Comparison of ENCODE assay signal across 8 cellular contexts in the genomic region with DNA sequence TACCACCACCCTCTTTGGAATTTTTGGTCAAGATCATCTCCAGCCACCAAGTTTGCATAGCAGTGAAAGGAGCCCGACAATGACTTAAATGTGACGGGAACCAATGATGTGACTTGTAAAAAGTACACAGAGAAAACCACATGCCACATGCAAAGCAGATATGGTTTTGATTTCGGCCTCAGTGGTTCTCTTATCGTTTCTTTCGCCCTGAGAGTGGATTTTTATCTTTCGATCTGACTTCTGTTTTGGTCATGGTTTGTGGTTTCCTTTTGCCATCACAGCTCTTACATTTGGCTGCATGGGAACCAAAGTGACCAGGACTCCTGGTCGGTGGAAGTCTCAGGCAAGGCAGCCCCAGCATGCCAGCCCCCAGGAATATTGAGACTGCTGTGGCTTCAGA. TPM values are rescaled to one million over a fixed set of nuclear protein-coding genes. Genes with fewer than 3 reads are reported as not detected.
DNase-seq lines count a peak whose midpoint lies in the region; ATAC-seq lines count a peak whose summit lies in the region.

No MANE protein-coding gene starts in this region.

- H3K4me1 Mint-ChIP-seq in activated CD8-positive, alpha-beta memory T cell treated with anti-CD3 and anti-CD28 coated beads, Interleukin-2, amount 10 ng/mL, durations not matched to agents 7 days and 5 days: peaks cover 22% of the 10 kb centered on the region
- H3K4me1 Mint-ChIP-seq in T-helper 17 cell: peaks cover 18% of the 10 kb centered on the region

- CTCF ChIA-PET in activated CD8-positive, alpha-beta memory T cell treated with anti-CD3 and anti-CD28 coated beads, Interleukin-2, amount 10 ng/mL, durations not matched to agents 7 days and 5 days (lab: Charles Lee): no interaction called here

- ATAC-seq in activated CD8-positive, alpha-beta memory T cell treated with anti-CD3 and anti-CD28 coated beads, Interleukin-2, amount 10 ng/mL, durations not matched to agents 7 days and 5 days: peak; percentile 36
- peak; percentile 90 for ATAC-seq in HG02970 (IDR thresholded peaks at IDR 0.05; ENCODE audit: low FRiP score, unreplicated experiment)
- peak; percentile 52 for ATAC-seq in T-helper 17 cell

- H3K27ac Mint-ChIP-seq in activated CD8-positive, alpha-beta memory T cell treated with anti-CD3 and anti-CD28 coated beads, Interleukin-2, amount 10 ng/mL, durations not matched to agents 7 days and 5 days: no peak overlapping the region
- no peak overlapping the region for H3K27ac Mint-ChIP-seq in T-helper 17 cell

- no peak overlapping the region for H3K4me3 Mint-ChIP-seq in activated CD8-positive, alpha-beta memory T cell treated with anti-CD3 and anti-CD28 coated beads, Interleukin-2, amount 10 ng/mL, durations not matched to agents 7 days and 5 days
- peak overlapping the region; percentile 21 for H3K4me3 Mint-ChIP-seq in T-helper 17 cell

- H3K27me3 Mint-ChIP-seq in activated CD8-positive, alpha-beta memory T cell treated with anti-CD3 and anti-CD28 coated beads, Interleukin-2, amount 10 ng/mL, durations not matched to agents 7 days and 5 days: peaks cover 90% of the 10 kb centered on the region
- H3K27me3 Mint-ChIP-seq in T-helper 17 cell: peaks cover 68% of the 10 kb centered on the region

- H3K9me3 ChIP-seq in T-helper 17 cell (ENCODE audit: control insufficient read depth, low read length, poor library complexity, severe bottlenecking): no peaks in the 10 kb centered on the region

- no peaks in the 10 kb centered on the region for H3K9me3 Mint-ChIP-seq in activated CD8-positive, alpha-beta memory T cell treated with anti-CD3 and anti-CD28 coated beads, Interleukin-2, amount 10 ng/mL, durations not matched to agents 7 days and 5 days (ENCODE audit: low read depth)

- H3K36me3 Mint-ChIP-seq in activated CD8-positive, alpha-beta memory T cell treated with anti-CD3 and anti-CD28 coated beads, Interleukin-2, amount 10 ng/mL, durations not matched to agents 7 days and 5 days: no peaks in the 10 kb centered on the region
- H3K36me3 Mint-ChIP-seq in T-helper 17 cell (ENCODE audit: low read depth): no peaks in the 10 kb centered on the region

- DNase-seq in activated CD8-positive, alpha-beta memory T cell treated with anti-CD3 and anti-CD28 coated beads, Interleukin-2, amount 10 ng/mL, durations not matched to agents 7 days and 5 days: peak; percentile 69
- DNase-seq in activated CD8-positive, alpha-beta memory T cell treated with anti-CD3 and anti-CD28 coated beads, Interleukin-2, amount 50 U/mL, for 48 hours: no peak
- DNase-seq in T-helper 17 cell (no peak), epidermal melanocyte (ENCODE audit: insufficient read length, low spot score) (no peak), C1 segment of cervical spinal cord (lab: John Stamatoyannopoulos, UW) (no peak), GOT3 (lab: John Stamatoyannopoulos, UW) (no peak)
- peak; percentile 53 for DNase-seq in stimulated activated CD8-positive, alpha-beta memory T cell treated with anti-CD3 and anti-CD28 coated beads, Interleukin-4, amount 100 ng/mL, for 48 hours

RNA-seq across cellular contexts. Expression of a gene that starts 31.5 kb away (rescaled TPM):
- 1 to 10 TPM in 1 of 2 experiments, under 1 TPM in 1; 0.45 to 1.4 TPM for total RNA-seq in activated CD8-positive, alpha-beta memory T cell treated with anti-CD3 and anti-CD28 coated beads, Interleukin-2, amount 10 ng/mL, durations not matched to agents 7 days and 5 days
- total RNA-seq in T-helper 17 cell: 1 to 10 TPM; 3.1 to 3.9 TPM

Comparison
In these comparisons a context has a peak if more than half of its experiments do, and no peak if none do; other contexts are left out.
1. DNase-seq: peak in activated CD8-positive, alpha-beta memory T cell treated with anti-CD3 and anti-CD28 coated beads, Interleukin-2, amount 10 ng/mL, durations not matched to agents 7 days and 5 days (single experiment) and stimulated activated CD8-positive, alpha-beta memory T cell treated with anti-CD3 and anti-CD28 coated beads, Interleukin-4, amount 100 ng/mL, for 48 hours (single experiment); none in activated CD8-positive, alpha-beta memory T cell treated with anti-CD3 and anti-CD28 coated beads, Interleukin-2, amount 50 U/mL, for 48 hours (single experiment), T-helper 17 cell (0 of 3), epidermal melanocyte (single experiment), C1 segment of cervical spinal cord (0 of 14) and GOT3 (single experiment).
2. ATAC-seq: peak in every context shown above with its lines; median percentile 90 in HG02970; 52 in T-helper 17 cell; 36 in activated CD8-positive, alpha-beta memory T cell treated with anti-CD3 and anti-CD28 coated beads, Interleukin-2, amount 10 ng/mL, durations not matched to agents 7 days and 5 days.